Comparison of ENCODE assay signal across 8 cellular contexts in genomic region chr3:5186854-5187151, GRCh38. TPM values are rescaled to one million over a fixed set of nuclear protein-coding genes. Genes with fewer than 3 reads are reported as not detected.
DNase-seq lines count a peak whose midpoint lies in the region; ATAC-seq, FAIRE-seq and TF ChIP-seq lines count a peak whose summit lies in the region.

No MANE protein-coding gene starts in this region.

- H3K4me2 ChIP-seq in DOHH2 (ENCODE audit: low read length) (peak overlapping the region; percentile 95), neural cell (ENCODE audit: low read length) (peak overlapping the region; percentile 65)

- H4K20me1 ChIP-seq in DOHH2 (ENCODE audit: control insufficient read depth, insufficient read depth, low read depth, low read length), result peaks cover 7% of the 10 kb centered on the region
- no peaks in the 10 kb centered on the region for H4K20me1 ChIP-seq in neural cell (ENCODE audit: insufficient read depth)

- H3K9ac ChIP-seq in duodenal mucosa (ENCODE audit: low read depth in 1 of 2, low read length in 2 of 2) (peak overlapping the region; percentile 73 to 91), neural cell (ENCODE audit: low read length) (no peak overlapping the region)

- H3K4me1 ChIP-seq in DOHH2 (ENCODE audit: control insufficient read depth, low read length) (peaks cover 55% of the 10 kb centered on the region), duodenal mucosa (ENCODE audit: control insufficient read depth in 1 of 2, insufficient read depth in 2 of 2, low read length in 2 of 2) (peaks cover 13 to 20% of the 10 kb centered on the region in 2 donors)

- TF ChIP-seq RAD21 in neural cell (conservative IDR thresholded peaks at IDR 0.05), result no peak

- peaks cover 74% of the 10 kb centered on the region for H3K79me2 ChIP-seq in DOHH2 (ENCODE audit: control insufficient read depth, low read length)
- peaks cover 28% of the 10 kb centered on the region for H3K79me2 ChIP-seq in neural cell (replicated peaks; ENCODE audit: insufficient read depth, low read length)

- H3F3A ChIP-seq in DOHH2 (ENCODE audit: control insufficient read depth, insufficient read depth) (peaks cover 55% of the 10 kb centered on the region), neural cell (ENCODE audit: insufficient read depth, low read length, poor library complexity, severe bottlenecking) (no peaks in the 10 kb centered on the region)

- H3K9me3 ChIP-seq in DOHH2 (ENCODE audit: control insufficient read depth, insufficient read depth, low read length) (no peaks in the 10 kb centered on the region), duodenal mucosa (ENCODE audit: control insufficient read depth in 1 of 2, low read length in 2 of 2) (no peaks in the 10 kb centered on the region), neural cell (ENCODE audit: low read length) (no peaks in the 10 kb centered on the region)

- no peak overlapping the region for H2AFZ ChIP-seq in neural cell (ENCODE audit: low read depth, low read length)

- FAIRE-seq in GM19239 (lab: Jason Lieb, UNC), result no peak

- no peak for TF ChIP-seq EP300 in neural cell (conservative IDR thresholded peaks at IDR 0.05; ENCODE audit: poor library complexity, severe bottlenecking)

- H3K9me2 ChIP-seq in DOHH2 (replicated peaks; ENCODE audit: control insufficient read depth, low read length), result no peaks in the 10 kb centered on the region
- no peaks in the 10 kb centered on the region for H3K9me2 ChIP-seq in neural cell (ENCODE audit: insufficient read depth, low read length)

- no peak for TF ChIP-seq CTCF in DOHH2 (IDR thresholded peaks at IDR 0.05; ENCODE audit: low read depth, low read length, poor library complexity, severe bottlenecking)
- no peak for TF ChIP-seq CTCF in NB4 (IDR thresholded peaks at IDR 0.05; ENCODE audit: low read depth, low read length)
- TF ChIP-seq CTCF in neural cell (IDR thresholded peaks at IDR 0.05; ENCODE audit: poor library complexity, severe bottlenecking), result no peak

- no peak for TF ChIP-seq POLR2A in NB4 (IDR thresholded peaks at IDR 0.05; ENCODE audit: extremely low read depth, insufficient read length)

- no peaks in the 10 kb centered on the region for H3K27me3 ChIP-seq in DOHH2 (ENCODE audit: control insufficient read depth, low read length)
- no peaks in the 10 kb centered on the region for H3K27me3 ChIP-seq in duodenal mucosa (ENCODE audit: control insufficient read depth in 1 of 2, insufficient read depth in 2 of 2, low read length in 2 of 2)
- no peaks in the 10 kb centered on the region for H3K27me3 ChIP-seq in neural cell (ENCODE audit: insufficient read depth, low read depth, low read length)

- DNase-seq in NB4 (ENCODE audit: low read depth) (peak; percentile 47), GM19239 (ENCODE audit: insufficient read length, low spot score) (no peak), NCI-H524 (lab: John Stamatoyannopoulos, UW) (no peak)

- peak overlapping the region; percentile 99 for H3K4me3 ChIP-seq in DOHH2 (ENCODE audit: low read length)
- peak overlapping the region; percentile 83 for H3K4me3 ChIP-seq in NB4 (ENCODE audit: low read depth, low read length)
- peak overlapping the region; percentile 77 to 89 for H3K4me3 ChIP-seq in duodenal mucosa (ENCODE audit: low read depth in 1 of 2, low read length in 2 of 2)
- H3K4me3 ChIP-seq in neural cell (ENCODE audit: low read length), result peak overlapping the region; percentile 87

- peak overlapping the region; percentile 100 for H3K27ac ChIP-seq in DOHH2 (ENCODE audit: low read depth, low read length)
- no peak overlapping the region for H3K27ac ChIP-seq in duodenal mucosa (ENCODE audit: low read depth, low read length)
- no peak overlapping the region for H3K27ac ChIP-seq in neural cell (ENCODE audit: low read length)

- peaks cover 51% of the 10 kb centered on the region for H3K36me3 ChIP-seq in DOHH2 (ENCODE audit: control insufficient read depth, low read length)
- H3K36me3 ChIP-seq in duodenal mucosa (ENCODE audit: control insufficient read depth in 1 of 2, insufficient read depth in 2 of 2, low read length in 2 of 2), result peaks cover 0 to under 1% of the 10 kb centered on the region in 2 donors
- no peaks in the 10 kb centered on the region for H3K36me3 ChIP-seq in neural cell (ENCODE audit: insufficient read depth, low read length)

- ATAC-seq in GM18519 (IDR thresholded peaks at IDR 0.05; ENCODE audit: low FRiP score, unreplicated experiment) (no peak), GM21367 (IDR thresholded peaks at IDR 0.05; ENCODE audit: unreplicated experiment) (no peak)

TF ChIP-seq in neural cell, 6 proteins besides CTCF, POLR2A, EP300 and RAD21:
- no peak for TF ChIP-seq TAF1 (IDR thresholded peaks at IDR 0.05; ENCODE audit: low read depth)
- no peak for TF ChIP-seq REST (IDR thresholded peaks at IDR 0.05; ENCODE audit: borderline replicate concordance)
- TF ChIP-seq POLR2AphosphoS5 (IDR thresholded peaks at IDR 0.05), result no peak
- TF ChIP-seq EZH2 (IDR thresholded peaks at IDR 0.05; ENCODE audit: borderline replicate concordance, insufficient read depth, low read length, poor library complexity, severe bottlenecking), result no peak
- no peak for TF ChIP-seq MXI1 (conservative IDR thresholded peaks at IDR 0.05; ENCODE audit: poor library complexity, severe bottlenecking)
- no peak for TF ChIP-seq SMC3 (conservative IDR thresholded peaks at IDR 0.05; ENCODE audit: poor library complexity)

RNA-seq across cellular contexts. Expression of gene EDEM1, which starts 0.7 kb away (rescaled TPM):
- polyA plus RNA-seq in neural cell, result 11.9 and 13.6 TPM in 2 replicates
- polyA minus RNA-seq in neural cell, result 9.3 and 22.6 TPM in 2 replicates
